ENCODE assay signal across 27 cellular contexts in genomic region chr1:29584816-29585600, GRCh38.
DNase-seq lines count a peak whose midpoint lies in the region; ATAC-seq, FAIRE-seq and TF ChIP-seq lines count a peak whose summit lies in the region.
"Had no signal": no experiment of that assay in that cellular context is flagged by ENCODE, and none has a peak within 500 bp of the region (broad histone marks: within the 10 kb centered on the region; RNA-seq: fewer than 3 reads in every experiment).

No MANE protein-coding gene starts in this region.

- no peak overlapping the region for H3K27ac ChIP-seq in coronary artery
- H3K27ac ChIP-seq: BLaER1 treated with 17β-estradiol and CSF1 and Interleukin-3, amounts not matched to agents 10 nM and 100 nM; heart right ventricle; testis had no signal

- DNase-seq in NCI-H69 (lab: John Stamatoyannopoulos, UW) (peak; percentile 3), coronary artery (ENCODE audit: low spot score) (peak; percentile 59), non-pigmented ciliary epithelial cell (ENCODE audit: low read depth) (peak; percentile 22), NOMO-1 treated with dmso at 0.1 percent for 144 hours (lab: John Stamatoyannopoulos, UW; ENCODE audit: unreplicated experiment) (no peak), NCI-H2171 treated with DMSO at 0.1 percent for 48 hours (lab: John Stamatoyannopoulos, UW) (no peak)
- DNase-seq: activated CD8-positive, alpha-beta memory T cell treated with anti-CD3 and anti-CD28 coated beads for 24 hours; activated gamma-delta T cell treated with Interleukin-2 at 50 U/mL for 16 hours; activated T-cell treated with anti-CD3 and anti-CD28 coated beads, Interleukin-2, amount 50 U/mL, for 4 hours; COR-L47; DMS79; foreskin fibroblast; GDM1; heart right ventricle; KG1; MM.1S; NCI-H1417 treated with DMSO at 0.1 percent for 48 hours; NCI-H446 treated with DMSO at 0.1 percent for 48 hours; SK-N-SH; stimulated activated naive CD8-positive, alpha-beta T cell treated with anti-CD3 and anti-CD28 coated beads, Interleukin-15, Interleukin-2, amounts not matched to agents 100 U/mL and 50 U/mL, for 24 hours; T-helper 17 cell; testis had no signal

- no peak overlapping the region for H3K4me3 ChIP-seq in coronary artery
- H3K4me3 ChIP-seq: BLaER1 treated with 17β-estradiol and CSF1 and Interleukin-3, amounts not matched to agents 10 nM and 100 nM; heart right ventricle; testis had no signal

- no peak for TF ChIP-seq CTCF in coronary artery (IDR thresholded peaks at IDR 0.05)

- ATAC-seq in HG02870 (IDR thresholded peaks at IDR 0.05; ENCODE audit: unreplicated experiment) (no peak), GM18867 (IDR thresholded peaks at IDR 0.05; ENCODE audit: unreplicated experiment) (no peak)
- ATAC-seq: activated T-cell treated with anti-CD3 and anti-CD28 coated beads, Interleukin-2, amount 50 U/mL, for 4 hours; HCT116; heart right ventricle; stimulated activated naive CD8-positive, alpha-beta T cell treated with anti-CD3 and anti-CD28 coated beads, Interleukin-15, Interleukin-2, amounts not matched to agents 100 U/mL and 50 U/mL, for 24 hours; T-helper 17 cell had no signal

- FAIRE-seq in islet of Langerhans (lab: Jason Lieb, UNC) = peak; percentile 99
- FAIRE-seq: urothelium cell line had no signal

Comparison
In these comparisons a context has a peak if more than half of its experiments do, and no peak if none do; other contexts are left out.
1. DNase-seq: peak in NCI-H69 (single experiment), coronary artery (single experiment) and non-pigmented ciliary epithelial cell (single experiment); none in NOMO-1 treated with dmso at 0.1 percent for 144 hours (single experiment) and NCI-H2171 treated with DMSO at 0.1 percent for 48 hours (single experiment).